ENCODE assay signal across 27 cellular contexts in genomic region chr10:106768204-106768603, GRCh38.
"Had no signal": no experiment of that assay in that cellular context is flagged by ENCODE, and none has a peak within 500 bp of the region (broad histone marks: within the 10 kb centered on the region; RNA-seq: fewer than 3 reads in every experiment).

No MANE protein-coding gene starts in this region.

- H3K9me3 ChIP-seq: colonic mucosa, esophagus squamous epithelium, gastrocnemius medialis, heart right ventricle, left lung, lower lobe of right lung, mucosa of descending colon had no signal

- DNase-seq: colonic mucosa; cortex of kidney; effector CD8-positive, alpha-beta T cell; effector memory CD8-positive, alpha-beta T cell; endodermal cell; erythroblast; esophagus squamous epithelium; foreskin fibroblast; foreskin melanocyte; gastrocnemius medialis; glutamatergic neuron; head of caudate nucleus; heart right ventricle; hippocampal formation; immature natural killer cell; islet precursor cell; kidney; kidney glomerular epithelial cell; left colon; left lung; left ventricle myocardium superior; lower lobe of right lung; mesenchymal stem cell; mucosa of descending colon; naive B cell had no signal

- H3K27ac ChIP-seq: colonic mucosa, epithelial cell of prostate, esophagus squamous epithelium, gastrocnemius medialis, heart right ventricle, left lung, lower lobe of right lung had no signal

- H3K4me1 ChIP-seq: colonic mucosa, esophagus squamous epithelium, gastrocnemius medialis, heart right ventricle, left lung, lower lobe of right lung had no signal

- H3K36me3 ChIP-seq: colonic mucosa, esophagus squamous epithelium, gastrocnemius medialis, heart right ventricle, left lung, lower lobe of right lung had no signal

- ATAC-seq: effector memory CD8-positive, alpha-beta T cell; esophagus mucosa; gastrocnemius medialis; heart right ventricle; left colon; left lung; left ventricle myocardium superior; lower lobe of right lung; mucosa of descending colon had no signal

- H3K27me3 ChIP-seq: colonic mucosa, esophagus squamous epithelium, gastrocnemius medialis, left lung had no signal

- H3K4me3 ChIP-seq: colonic mucosa, esophagus squamous epithelium, gastrocnemius medialis, heart right ventricle, left lung, lower lobe of right lung, mucosa of descending colon had no signal
